Comparison of ENCODE assay signal across 8 cellular contexts in genomic region chr14:87994974-87995373, GRCh38. TPM values are rescaled to one million over a fixed set of nuclear protein-coding genes. Genes with fewer than 3 reads are reported as not detected.
DNase-seq lines count a peak whose midpoint lies in the region; ATAC-seq and TF ChIP-seq lines count a peak whose summit lies in the region.

No MANE protein-coding gene starts in this region.

- peak; percentile 55 for DNase-seq in GF-D8 (lab: John Stamatoyannopoulos, UW)
- peak; percentile 34 for DNase-seq in fibroblast of villous mesenchyme (ENCODE audit: low read depth)
- no peak for DNase-seq in SHP77 treated with DMSO at 0.1 percent for 48 hours (lab: John Stamatoyannopoulos, UW)
- no peak for DNase-seq in DMS79 treated with DMSO at 0.1 percent for 48 hours (lab: John Stamatoyannopoulos, UW)
- DNase-seq in medulla oblongata (ENCODE audit: extremely low spot score) = no peak
- DNase-seq in EL = no peak

- ATAC-seq in GM19463 (IDR thresholded peaks at IDR 0.05; ENCODE audit: unreplicated experiment) (peak; percentile 37), HG03469 (IDR thresholded peaks at IDR 0.05; ENCODE audit: unreplicated experiment) (peak; percentile 39)

- TF ChIP-seq CTCF in fibroblast of villous mesenchyme (IDR thresholded peaks at IDR 0.05; ENCODE audit: insufficient read depth, low read depth, low read length) = no peak

- no peak overlapping the region for H3K4me3 ChIP-seq in fibroblast of villous mesenchyme (ENCODE audit: low read depth, low read length)

RNA-seq across cellular contexts. Expression of gene GALC, which starts 2.0 kb away (rescaled TPM):
- 18.0 and 19.9 TPM in 2 replicates for total RNA-seq in fibroblast of villous mesenchyme

RNA-seq across cellular contexts. Expression of gene GPR65, which starts 10.0 kb away (rescaled TPM):
- total RNA-seq in fibroblast of villous mesenchyme = under 0.01 and 0.32 TPM in 2 replicates

Comparison
In these comparisons a context has a peak if more than half of its experiments do, and no peak if none do; other contexts are left out.
1. DNase-seq: peak in GF-D8 (single experiment) and fibroblast of villous mesenchyme (single experiment); none in SHP77 treated with DMSO at 0.1 percent for 48 hours (single experiment), DMS79 treated with DMSO at 0.1 percent for 48 hours (single experiment), medulla oblongata (single experiment) and EL (single experiment).